ENCODE assay signal across 19 cellular contexts in genomic region chr19:7250951-7251350, GRCh38.
"Had no signal": no experiment of that assay in that cellular context is flagged by ENCODE, and none has a peak within 500 bp of the region (broad histone marks: within the 10 kb centered on the region; RNA-seq: fewer than 3 reads in every experiment).

No MANE protein-coding gene starts in this region.

- H3K27ac Mint-ChIP-seq: activated CD8-positive, alpha-beta T cell treated with anti-CD3 and anti-CD28 coated beads, Interleukin-2, amount 10 ng/mL, durations not matched to agents 7 days and 5 days; WTC11 had no signal

- H3K36me3 ChIP-seq: neutrophil had no signal

- H3K27me3 ChIP-seq: hepatocyte, neutrophil had no signal

- FAIRE-seq: TTC549 had no signal

- DNase-seq: activated CD8-positive, alpha-beta memory T cell treated with anti-CD3 and anti-CD28 coated beads, Interleukin-2, amount 50 U/mL, for 4 hours; activated effector memory CD4-positive, alpha-beta T cell treated with anti-CD3 and anti-CD28 coated beads, Interleukin-2, amount 50 U/mL, for 16 hours; activated T-cell treated with anti-CD3 and anti-CD28 coated beads, Interleukin-2, amount 50 U/mL, for 48 hours; islet precursor cell; naive thymus-derived CD8-positive, alpha-beta T cell; retina; stimulated activated CD4-positive, alpha-beta T cell treated with anti-CD3 and anti-CD28 coated beads, Interleukin-15, amount 100 ng/mL, for 24 hours; stimulated activated CD4-positive, alpha-beta T cell treated with anti-CD3 and anti-CD28 coated beads, Interleukin-4, amount 100 ng/mL, for 1 hour; stimulated activated naive B cell treated with anti-CD40 and anti-IgM and Interleukin-4, amounts not matched to agents 10 μg/mL and 1 μg/mL and 100 μg/mL, for 72 hours; SW 1271; trophoblast cell had no signal

- H3K4me2 ChIP-seq: hepatocyte had no signal

- H3K9me3 ChIP-seq: neutrophil had no signal

- H3K4me3 Mint-ChIP-seq: activated CD8-positive, alpha-beta T cell treated with anti-CD3 and anti-CD28 coated beads, Interleukin-2, amount 10 ng/mL, durations not matched to agents 7 days and 5 days; activated naive CD8-positive, alpha-beta T cell treated with anti-CD3 and anti-CD28 coated beads, Interleukin-2, amount 10 ng/mL, durations not matched to agents 7 days and 5 days; naive thymus-derived CD8-positive, alpha-beta T cell; stimulated activated naive B cell treated with anti-CD40 and anti-IgM and Interleukin-4, amounts not matched to agents 10 μg/mL and 1 μg/mL and 100 μg/mL, for 72 hours; WTC11 had no signal

- H2AFZ ChIP-seq: hepatocyte had no signal

- H3K4me3 ChIP-seq: hepatocyte had no signal

- H3K27ac ChIP-seq: epithelial cell of prostate, hepatocyte, neutrophil had no signal

- ATAC-seq: activated CD8-positive, alpha-beta T cell treated with anti-CD3 and anti-CD28 coated beads, Interleukin-2, amount 10 ng/mL, durations not matched to agents 7 days and 5 days; left lobe of liver; naive thymus-derived CD8-positive, alpha-beta T cell; WTC11 had no signal
